17 cellular contexts compared by ENCODE assay signal in genomic region chr20:50873518-50873959, GRCh38.
"Had no signal": no experiment of that assay in that cellular context is flagged by ENCODE, and none has a peak within 500 bp of the region (broad histone marks: within the 10 kb centered on the region; RNA-seq: fewer than 3 reads in every experiment).

No MANE protein-coding gene starts in this region.

- H3K4me3 Mint-ChIP-seq: activated CD8-positive, alpha-beta T cell treated with anti-CD3 and anti-CD28 coated beads for 36 hours; activated T-cell treated with anti-CD3 and anti-CD28 coated beads, Interleukin-2, amount 50 U/mL, for 72 hours; brain; central memory CD8-positive, alpha-beta T cell; effector memory CD8-positive, alpha-beta T cell had no signal

- H3K4me3 ChIP-seq: adrenal gland, stomach, thoracic aorta had no signal

- H3K4me1 ChIP-seq: adrenal gland, stomach had no signal

- H3K36me3 ChIP-seq: adrenal gland, neutrophil, thoracic aorta had no signal

- H3K27ac ChIP-seq: adrenal gland, neutrophil, stomach, thoracic aorta had no signal

- DNase-seq: activated CD4-positive, alpha-beta T cell treated with anti-CD3 and anti-CD28 coated beads for 4 hours; activated CD8-positive, alpha-beta memory T cell treated with anti-CD3 and anti-CD28 coated beads, Interleukin-2, amount 50 U/mL, for 4 hours; activated CD8-positive, alpha-beta T cell treated with anti-CD3 and anti-CD28 coated beads for 36 hours; activated naive CD4-positive, alpha-beta T cell; activated T-cell treated with anti-CD3 and anti-CD28 coated beads, Interleukin-2, amount 50 U/mL, for 72 hours; adrenal gland; effector memory CD8-positive, alpha-beta T cell; erythroblast; hippocampal formation; right cardiac atrium; stimulated activated CD4-positive, alpha-beta T cell treated with anti-CD3 and anti-CD28 coated beads, Interleukin-1b, Interleukin-23, amount 100 ng/mL, for 48 hours; stomach; T-helper 9 cell had no signal

- H3K9me3 ChIP-seq: adrenal gland, neutrophil, stomach, thoracic aorta had no signal

- H3K9me3 Mint-ChIP-seq: activated CD8-positive, alpha-beta T cell treated with anti-CD3 and anti-CD28 coated beads for 36 hours; activated T-cell treated with anti-CD3 and anti-CD28 coated beads, Interleukin-2, amount 50 U/mL, for 72 hours; central memory CD8-positive, alpha-beta T cell; effector memory CD8-positive, alpha-beta T cell had no signal

- H3K27me3 Mint-ChIP-seq: activated CD8-positive, alpha-beta T cell treated with anti-CD3 and anti-CD28 coated beads for 36 hours; brain; central memory CD8-positive, alpha-beta T cell; effector memory CD8-positive, alpha-beta T cell had no signal

- H3K4me1 Mint-ChIP-seq: central memory CD8-positive, alpha-beta T cell had no signal

- ATAC-seq: activated CD8-positive, alpha-beta T cell treated with anti-CD3 and anti-CD28 coated beads for 36 hours; activated T-cell treated with anti-CD3 and anti-CD28 coated beads, Interleukin-2, amount 50 U/mL, for 72 hours; effector memory CD8-positive, alpha-beta T cell; right cardiac atrium had no signal

- H3K27ac Mint-ChIP-seq: activated CD8-positive, alpha-beta T cell treated with anti-CD3 and anti-CD28 coated beads for 36 hours; activated T-cell treated with anti-CD3 and anti-CD28 coated beads, Interleukin-2, amount 50 U/mL, for 72 hours had no signal

- H3K27me3 ChIP-seq: adrenal gland, neutrophil, stomach had no signal
